In genomic region chr5:38851640-38852039, GRCh38 we compare ENCODE assay signal across 4 cellular contexts. TPM values are rescaled to one million over a fixed set of nuclear protein-coding genes. Genes with fewer than 3 reads are reported as not detected.
"Had no signal": no experiment of that assay in that cellular context is flagged by ENCODE, and none has a peak within 500 bp of the region (broad histone marks: within the 10 kb centered on the region; RNA-seq: fewer than 3 reads in every experiment).

No MANE protein-coding gene starts in this region.

RNA-seq across cellular contexts. Expression of gene OSMR, which starts 5.8 kb away (rescaled TPM):
- total RNA-seq: activated naive CD8-positive, alpha-beta T cell treated with anti-CD3 and anti-CD28 coated beads for 36 hours; activated naive CD8-positive, alpha-beta T cell treated with anti-CD3 and anti-CD28 coated beads, Interleukin-2, amount 10 ng/mL, durations not matched to agents 7 days and 5 days; activated T-helper 1 cell treated with anti-CD3 and anti-CD28 coated beads, Interleukin-12 subunit alpha, Interleukin-12 subunit beta, Interleukin-2, Interleukin-4 antibody, amounts not matched to agents 30 ng/mL and 10 ng/mL and 1 ng/mL, durations not matched to agents 14 hours and 24 hours and 36 hours; cardiac muscle cell had no signal
